In the genomic region with DNA sequence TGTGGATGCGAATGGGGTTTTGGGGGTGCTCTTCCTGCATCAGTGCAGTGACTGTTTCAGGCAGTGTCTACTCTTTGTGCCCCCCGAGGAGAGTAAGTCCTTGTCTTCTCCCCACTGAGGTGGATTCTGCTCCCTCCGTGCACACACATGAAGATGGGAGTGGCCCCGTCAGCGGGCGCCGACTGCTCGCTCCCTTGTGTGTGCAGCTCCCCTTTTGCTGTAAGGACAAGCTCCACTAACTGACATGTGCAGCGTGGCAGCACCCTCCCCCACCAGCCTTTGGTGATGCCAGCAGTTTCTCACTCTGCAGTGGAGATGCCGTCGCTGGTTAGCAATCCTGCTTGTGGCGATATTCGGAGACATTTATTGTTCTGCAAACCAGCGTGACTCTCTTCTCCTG, we compare ENCODE assay signal across 1 cellular context.
TF ChIP-seq lines count a peak whose summit lies in the region.

No MANE protein-coding gene starts in this region.

TF ChIP-seq in HepG2, 621 proteins besides CTCF, POLR2A, EP300 and RAD21 (continued from another document):
- TF ChIP-seq RNF219 (CRISPR knock-in tag; IDR thresholded peaks at IDR 0.05) (no peak), MED1 (CRISPR knock-in tag; IDR thresholded peaks at IDR 0.05) (no peak), HCFC1 (IDR thresholded peaks at IDR 0.05; ENCODE audit: low read depth, low read length) (no peak)
